Comparison of ENCODE assay signal across 11 cellular contexts in the genomic region with DNA sequence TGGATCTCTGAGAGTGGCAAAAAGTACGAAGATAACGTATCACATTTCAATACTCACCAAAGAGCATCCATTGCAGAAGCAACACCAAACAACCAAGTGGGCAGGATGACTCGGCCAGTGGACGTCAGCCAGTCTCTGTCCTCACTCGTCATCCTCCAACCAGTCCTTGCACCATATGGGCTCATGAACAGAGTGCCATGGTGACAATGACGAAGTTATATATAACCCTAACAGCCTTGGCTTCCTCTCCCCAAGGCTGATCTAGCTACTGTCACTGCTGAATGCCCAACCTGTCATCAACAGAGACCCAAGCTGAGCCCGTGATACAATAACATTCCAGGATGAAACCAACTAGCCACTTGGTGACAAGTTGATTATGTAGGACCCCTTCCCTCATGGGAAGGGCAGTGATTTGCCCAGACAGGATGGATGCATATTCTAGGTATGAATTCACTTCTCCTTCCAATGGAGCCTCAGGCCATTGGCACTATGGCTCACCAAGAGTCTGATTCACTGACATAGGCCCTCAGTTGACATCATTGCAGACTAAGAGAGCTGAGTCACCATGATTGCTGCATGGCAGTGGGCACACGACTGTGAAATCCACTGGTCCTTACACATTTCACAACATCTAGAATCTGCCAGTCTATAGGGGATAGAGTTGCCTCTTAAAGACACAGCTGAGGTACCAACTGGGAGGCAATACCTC. TPM values are rescaled to one million over a fixed set of nuclear protein-coding genes. Genes with fewer than 3 reads are reported as not detected.
DNase-seq lines count a peak whose midpoint lies in the region; ATAC-seq and TF ChIP-seq lines count a peak whose summit lies in the region.
"Had no signal": no experiment of that assay in that cellular context is flagged by ENCODE, and none has a peak within 500 bp of the region (broad histone marks: within the 10 kb centered on the region; RNA-seq: fewer than 3 reads in every experiment).

No MANE protein-coding gene starts in this region.

- peaks cover 5 to 72% of the 10 kb centered on the region in 2 donors for H3K4me1 ChIP-seq in left lung
- H3K4me1 ChIP-seq in colonic mucosa, result peaks cover 7% of the 10 kb centered on the region

- H3K27me3 ChIP-seq in left lung (no peaks in the 10 kb centered on the region), colonic mucosa (no peaks in the 10 kb centered on the region)

- H3K27me3 Mint-ChIP-seq in WTC11 (ENCODE audit: low read depth), result no peaks in the 10 kb centered on the region; the same call in 1 of the 2 replicates
- H3K27me3 Mint-ChIP-seq: IgD-negative memory B cell had no signal

- H3K27ac ChIP-seq in left lung (peak overlapping the region in 1 of 2 donors; percentile 63), colonic mucosa (no peak overlapping the region)
- H3K27ac ChIP-seq: VCaP had no signal

- TF ChIP-seq CTCF in left lung (IDR thresholded peaks at IDR 0.05), result no peak
- TF ChIP-seq CTCF in colonic mucosa (IDR thresholded peaks at IDR 0.05), result no peak
- TF ChIP-seq CTCF in WTC11 (IDR thresholded peaks at IDR 0.05), result no peak

- H3K4me3 Mint-ChIP-seq in WTC11, result no peak overlapping the region
- H3K4me3 Mint-ChIP-seq: IgD-negative memory B cell had no signal

- CTCF ChIA-PET in WTC11 (lab: Charles Lee), result interaction anchor here (1.1 kb wide), 1 partner anchor 28 kb away, joined by 5 read pairs; no protein-coding TSS in a partner anchor

- H3K4me1 Mint-ChIP-seq in WTC11, result peaks cover 25% of the 10 kb centered on the region

- H3K4me3 ChIP-seq in left lung (no peak overlapping the region), colonic mucosa (no peak overlapping the region)

- H3K27ac Mint-ChIP-seq in WTC11, result no peak overlapping the region
- H3K27ac Mint-ChIP-seq: IgD-negative memory B cell had no signal

- H3K9me3 Mint-ChIP-seq in WTC11, result peaks cover 10% of the 10 kb centered on the region

- no peak for TF ChIP-seq RAD21 in Ishikawa (IDR thresholded peaks at IDR 0.05; ENCODE audit: low read depth)

- DNase-seq in CD1c-positive myeloid dendritic cell (ENCODE audit: extremely low spot score) (peak; percentile 91), left lung (no peak), colonic mucosa (no peak), ureter (ENCODE audit: low spot score) (no peak), WTC11 (ENCODE audit: low spot score) (no peak), NCI-H187 treated with DMSO at 0.1 percent for 48 hours (lab: John Stamatoyannopoulos, UW) (no peak)
- peak; percentile 31 for DNase-seq in activated naive CD4-positive, alpha-beta T cell treated with anti-CD3 and anti-CD28 coated beads, Interleukin-2, amount 50 U/mL, for 16 hours
- DNase-seq: head of caudate nucleus had no signal

- H3K36me3 ChIP-seq in left lung, result peaks cover 0 to 1% of the 10 kb centered on the region in 2 donors
- H3K36me3 ChIP-seq in colonic mucosa, result no peaks in the 10 kb centered on the region

- ATAC-seq in left lung (peak; percentile 17), WTC11 (no peak)

- H3K9me3 ChIP-seq in left lung (no peaks in the 10 kb centered on the region), colonic mucosa (no peaks in the 10 kb centered on the region)

- no peak overlapping the region for H3K9ac ChIP-seq in colonic mucosa (ENCODE audit: low read depth in 2 of 2, low read length in 2 of 2)

- POLR2A ChIA-PET in WTC11 (lab: Charles Lee), result no interaction called here

- intact Hi-C loops in left lung (cut with DNase I), result no loop called here
- intact Hi-C loops in colonic mucosa (cut with DNase I), result no loop called here

- no peak for TF ChIP-seq EP300 in Ishikawa (IDR thresholded peaks at IDR 0.05; ENCODE audit: borderline replicate concordance)

- H3K36me3 Mint-ChIP-seq in WTC11, result no peaks in the 10 kb centered on the region
- H3K36me3 Mint-ChIP-seq: IgD-negative memory B cell had no signal

TF ChIP-seq in Ishikawa, 13 proteins besides CTCF, POLR2A, EP300 and RAD21:
- peak; percentile 46; the same call in 1 of the 2 replicates for TF ChIP-seq CEBPB (IDR thresholded peaks at IDR 0.05)
- TF ChIP-seq, protein P1, sequence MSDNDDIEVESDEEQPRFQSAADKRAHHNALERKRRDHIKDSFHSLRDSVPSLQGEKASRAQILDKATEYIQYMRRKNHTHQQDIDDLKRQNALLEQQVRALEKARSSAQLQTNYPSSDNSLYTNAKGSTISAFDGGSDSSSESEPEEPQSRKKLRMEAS (IDR thresholded peaks at IDR 0.05), result peak; percentile 28; the same call in 1 of the 2 replicates
- no peak for TF ChIP-seq NFIC (IDR thresholded peaks at IDR 0.05)
- no peak for TF ChIP-seq EGR1 (IDR thresholded peaks at IDR 0.05)
- no peak for TF ChIP-seq REST (IDR thresholded peaks at IDR 0.05; ENCODE audit: low read depth)
- no peak for TF ChIP-seq CREB1 (IDR thresholded peaks at IDR 0.05; ENCODE audit: low read depth)
- no peak for TF ChIP-seq ZBTB7A (IDR thresholded peaks at IDR 0.05; ENCODE audit: low read depth)

TF ChIP-seq in WTC11, 78 proteins besides CTCF, POLR2A, EP300 and RAD21 (continues in another document):
- TF ChIP-seq NR1H2 (CRISPR knock-in tag; IDR thresholded peaks at IDR 0.05), result no peak
- no peak for TF ChIP-seq ARID4B (CRISPR knock-in tag; IDR thresholded peaks at IDR 0.05; ENCODE audit: borderline replicate concordance)
- TF ChIP-seq SMAD4 (CRISPR knock-in tag; IDR thresholded peaks at IDR 0.05), result no peak
- TF ChIP-seq JAZF1 (CRISPR knock-in tag; IDR thresholded peaks at IDR 0.05), result no peak
- TF ChIP-seq CBFB (CRISPR knock-in tag; IDR thresholded peaks at IDR 0.05; ENCODE audit: low read depth), result no peak
- TF ChIP-seq SOX15 (CRISPR knock-in tag; IDR thresholded peaks at IDR 0.05), result no peak
- TF ChIP-seq EMX1 (CRISPR knock-in tag; IDR thresholded peaks at IDR 0.05), result no peak
- TF ChIP-seq NR2C2 (CRISPR knock-in tag; IDR thresholded peaks at IDR 0.05), result no peak
- no peak for TF ChIP-seq FOXP1 (CRISPR knock-in tag; IDR thresholded peaks at IDR 0.05; ENCODE audit: borderline replicate concordance)
- TF ChIP-seq ZNF263 (CRISPR knock-in tag; IDR thresholded peaks at IDR 0.05; ENCODE audit: low read depth), result no peak
- TF ChIP-seq USF1 (CRISPR knock-in tag; IDR thresholded peaks at IDR 0.05), result no peak
- no peak for TF ChIP-seq ATF1 (CRISPR knock-in tag; IDR thresholded peaks at IDR 0.05)

RNA-seq across cellular contexts. Expression of gene PPIF, which starts 26.3 kb away (rescaled TPM):
- total RNA-seq in left lung (10 to 100 TPM; 32.9 to 75.6 TPM), colonic mucosa (100 to 1,000 TPM in 1 of 2 donors, 10 to 100 TPM in 1; 99.3 to 154 TPM), ureter (108 TPM), WTC11 (2021) (80.9 to 91.4 TPM (median 89.9 TPM) in 3 replicates)

Comparison
In these comparisons a context has a peak if more than half of its experiments do, and no peak if none do; other contexts are left out.
1. DNase-seq: peak in CD1c-positive myeloid dendritic cell (single experiment) and activated naive CD4-positive, alpha-beta T cell treated with anti-CD3 and anti-CD28 coated beads, Interleukin-2, amount 50 U/mL, for 16 hours (single experiment); none in left lung (0 of 2), colonic mucosa (single experiment), ureter (single experiment), WTC11 (single experiment) and NCI-H187 treated with DMSO at 0.1 percent for 48 hours (single experiment).